10 cellular contexts compared by ENCODE assay signal in the genomic region with DNA sequence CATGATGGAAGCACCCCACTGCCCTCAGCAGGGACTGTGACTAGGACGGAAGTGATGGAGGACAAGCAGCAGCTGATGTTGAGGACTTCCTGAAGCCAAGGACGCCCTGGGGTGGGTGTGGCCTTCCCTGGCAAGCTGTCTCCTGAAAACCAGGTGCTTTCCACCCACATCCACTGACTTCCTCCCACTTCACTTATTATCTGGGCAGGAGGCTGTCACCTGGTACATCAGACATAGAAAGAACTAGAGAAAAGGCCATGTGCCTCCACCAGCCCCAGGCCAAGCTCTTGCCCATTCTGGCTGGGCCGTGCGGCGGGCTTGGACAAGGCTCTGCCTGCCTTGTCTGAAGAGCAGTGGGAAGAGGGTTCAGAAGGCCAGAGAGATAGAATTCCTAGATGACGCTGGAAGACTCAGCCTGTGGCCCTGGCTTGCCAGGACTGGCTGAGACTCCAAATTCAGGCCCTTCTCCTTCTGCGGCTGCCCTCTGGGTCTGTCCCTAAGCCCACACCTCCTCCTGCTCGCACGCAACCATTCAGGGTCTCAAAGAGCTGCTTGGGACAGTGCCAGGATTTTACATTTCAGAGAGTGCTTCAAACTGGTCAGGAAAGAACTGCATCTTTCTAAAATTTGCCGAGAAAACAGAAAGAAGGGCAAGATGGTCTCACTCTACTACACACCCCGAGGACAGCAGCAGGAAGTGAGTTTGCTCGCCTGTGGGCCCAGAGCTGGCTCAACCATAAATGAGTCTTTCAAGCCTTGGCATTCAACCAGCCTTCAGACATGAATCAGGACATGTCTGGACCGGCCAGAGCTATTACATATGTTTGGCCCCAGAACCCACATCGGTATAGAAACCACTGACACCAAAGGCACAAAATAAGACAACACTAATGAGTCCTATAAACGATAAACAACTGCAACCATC. TPM values are rescaled to one million over a fixed set of nuclear protein-coding genes. Genes with fewer than 3 reads are reported as not detected.
DNase-seq lines count a peak whose midpoint lies in the region; ATAC-seq and TF ChIP-seq lines count a peak whose summit lies in the region.
"Had no signal": no experiment of that assay in that cellular context is flagged by ENCODE, and none has a peak within 500 bp of the region (broad histone marks: within the 10 kb centered on the region; RNA-seq: fewer than 3 reads in every experiment).

No MANE protein-coding gene starts in this region.

- peak overlapping the region in 10 of 11 experiments; percentile 12 to 61 (median 54); a peak in 17 of 22 replicates for H3K27ac ChIP-seq in BLaER1 treated with 17β-estradiol and CSF1 and Interleukin-3, amounts not matched to agents 10 nM and 100 nM
- H3K27ac ChIP-seq in coronary artery = peak overlapping the region; percentile 30 to 78

- no peak for TF ChIP-seq CTCF in coronary artery (IDR thresholded peaks at IDR 0.05)
- TF ChIP-seq CTCF in mucosa of descending colon (IDR thresholded peaks at IDR 0.05) = no peak
- no peak for TF ChIP-seq CTCF in GM10266 (IDR thresholded peaks at IDR 0.05; ENCODE audit: control insufficient read depth, insufficient read depth, low read depth, missing control alignments)

- ATAC-seq in mucosa of descending colon (peak; percentile 68), HG02588 (IDR thresholded peaks at IDR 0.05; ENCODE audit: unreplicated experiment) (no peak)

- peak overlapping the region in 10 of 11 experiments; percentile 2 to 38 (median 16); a peak in 16 of 22 replicates for H3K4me2 ChIP-seq in BLaER1 treated with 17β-estradiol and CSF1 and Interleukin-3, amounts not matched to agents 10 nM and 100 nM

- DNase-seq in HT1080 (ENCODE audit: low read depth) (peak; percentile 31), coronary artery (ENCODE audit: low spot score) (no peak), mucosa of descending colon (peak in 1 of 3 donors; percentile 47), GM10266 (ENCODE audit: extremely low spot score) (no peak), HUDEP-2 (lab: John Stamatoyannopoulos, UW; ENCODE audit: unreplicated experiment in 76 of 76) (no peak), NCI-H1436 (lab: John Stamatoyannopoulos, UW) (no peak)
- DNase-seq: T-helper 9 cell had no signal

- peak overlapping the region in 1 of 10 experiments; percentile 7; a peak in 1 of 20 replicates for H3K4me3 ChIP-seq in BLaER1 treated with 17β-estradiol and CSF1 and Interleukin-3, amounts not matched to agents 10 nM and 100 nM
- H3K4me3 ChIP-seq in coronary artery (no peak overlapping the region), mucosa of descending colon (no peak overlapping the region)

- no peaks in the 10 kb centered on the region for H3K27me3 ChIP-seq in BLaER1 treated with 17β-estradiol and CSF1 and Interleukin-3, amounts not matched to agents 10 nM and 100 nM

- peak overlapping the region in 7 of 11 experiments; percentile 6 to 42 (median 14); a peak in 5 of 22 replicates for H3K9ac ChIP-seq in BLaER1 treated with 17β-estradiol and CSF1 and Interleukin-3, amounts not matched to agents 10 nM and 100 nM

- peaks cover 62 to 100% (median 86%) of the 10 kb centered on the region in 11 experiments for H3K36me3 ChIP-seq in BLaER1 treated with 17β-estradiol and CSF1 and Interleukin-3, amounts not matched to agents 10 nM and 100 nM
- peaks cover 5% of the 10 kb centered on the region for H3K36me3 ChIP-seq in mucosa of descending colon (ENCODE audit: low read depth)

- peaks cover 23 to 56% (median 40%) of the 10 kb centered on the region in 10 experiments for H3K4me1 ChIP-seq in BLaER1 treated with 17β-estradiol and CSF1 and Interleukin-3, amounts not matched to agents 10 nM and 100 nM
- no peaks in the 10 kb centered on the region for H3K4me1 ChIP-seq in mucosa of descending colon (ENCODE audit: low read depth)

- H4K20me1 ChIP-seq in BLaER1 treated with 17β-estradiol and CSF1 and Interleukin-3, amounts not matched to agents 10 nM and 100 nM = 0 out of 22 replicates have a peak, but pooled peaks cover 0 to 5% (median 0%) of the 10 kb centered on the region in 11 experiments

- no peaks in the 10 kb centered on the region for H3K9me3 ChIP-seq in BLaER1 treated with 17β-estradiol and CSF1 and Interleukin-3, amounts not matched to agents 10 nM and 100 nM (replicated peaks in 1 of 11)
- H3K9me3 ChIP-seq in mucosa of descending colon = no peaks in the 10 kb centered on the region

- intact Hi-C loops in mucosa of descending colon (cut with DNase I, micrococcal nuclease) = no loop called here

RNA-seq across cellular contexts. Expression of a gene that starts 13.3 kb away (rescaled TPM):
- 27.4 and 46.9 TPM in 2 replicates for total RNA-seq in HT1080 (2014; rRNA removed; shearing (Covaris generic))
- polyA plus RNA-seq in HT1080 (2015; cell fraction: cytosol; rRNA removed) = 58.3 and 63.3 TPM in 2 replicates
- polyA plus RNA-seq in HT1080 (2015; cell fraction: nucleus; rRNA removed) = 69.0 and 76.2 TPM in 2 replicates
- 10 to 100 TPM; 76.4 to 95.2 (median 90.6) TPM for total RNA-seq in mucosa of descending colon

RNA-seq across cellular contexts. Expression of a gene that starts 13.7 kb away (rescaled TPM):
- 11.5 and 11.8 TPM in 2 replicates for total RNA-seq in HT1080 (2014; rRNA removed; shearing (Covaris generic))
- 9.5 and 15.7 TPM in 2 replicates for polyA plus RNA-seq in HT1080 (2015; cell fraction: cytosol; rRNA removed)
- polyA plus RNA-seq in HT1080 (2015; cell fraction: nucleus; rRNA removed) = 22.5 and 29.9 TPM in 2 replicates
- total RNA-seq in mucosa of descending colon = 10 to 100 TPM in 2 of 3 donors, 1 to 10 TPM in 1; 8.0 to 13.2 (median 12.8) TPM

RNA-seq across cellular contexts. Expression of a gene that starts 31.9 kb away (rescaled TPM):
- not detected in 2 replicates for total RNA-seq in HT1080 (2014; rRNA removed; shearing (Covaris generic))
- not detected in 2 replicates for polyA plus RNA-seq in HT1080 (2015; cell fraction: cytosol; rRNA removed)
- not detected in 2 replicates for polyA plus RNA-seq in HT1080 (2015; cell fraction: nucleus; rRNA removed)
- total RNA-seq in mucosa of descending colon = under 1 TPM in 1 of 3 donors, not detected in 2; 0.19 TPM
- total RNA-seq: glomerular endothelial cell had no signal
